21 cellular contexts compared by ENCODE assay signal in the genomic region with DNA sequence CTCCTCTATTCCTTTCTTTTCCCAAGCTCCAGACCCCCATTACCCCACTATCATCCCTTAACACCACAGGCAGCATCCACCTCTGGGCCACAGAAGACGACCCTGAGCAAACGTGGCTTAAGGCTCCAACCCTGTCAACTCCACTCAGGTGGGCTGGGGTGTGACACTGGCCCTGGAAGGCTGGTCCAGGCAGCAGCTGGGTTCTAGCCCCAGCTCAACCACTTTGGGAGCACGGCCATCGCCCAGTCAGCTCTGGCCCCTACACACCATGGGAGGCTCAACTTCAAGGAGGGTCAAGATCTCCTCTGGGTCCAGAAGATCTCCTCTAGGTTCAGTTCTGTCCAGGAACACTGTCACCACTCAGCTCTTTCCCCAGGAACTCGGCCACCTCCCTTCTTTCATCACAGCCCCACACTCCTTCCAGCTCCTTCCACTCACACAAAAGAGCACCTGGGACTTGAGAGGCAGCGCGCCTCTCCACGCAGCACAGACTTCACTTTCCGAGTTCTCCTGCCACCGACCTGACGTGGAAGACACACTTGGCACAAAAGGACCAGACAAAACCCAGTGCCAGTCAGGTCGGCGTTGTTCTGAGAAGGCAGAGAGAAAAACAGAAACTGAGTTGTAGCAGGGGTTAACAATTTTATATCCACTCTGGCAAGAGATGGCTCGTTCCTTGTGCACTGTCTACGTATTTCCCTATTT.
DNase-seq lines count a peak whose midpoint lies in the region; ATAC-seq and TF ChIP-seq lines count a peak whose summit lies in the region.
"Had no signal": no experiment of that assay in that cellular context is flagged by ENCODE, and none has a peak within 500 bp of the region (broad histone marks: within the 10 kb centered on the region; RNA-seq: fewer than 3 reads in every experiment).

No MANE protein-coding gene starts in this region.

- H3K4me3 ChIP-seq in heart left ventricle = no peak overlapping the region
- H3K4me3 ChIP-seq in right atrium auricular region = no peak overlapping the region
- no peak overlapping the region for H3K4me3 ChIP-seq in upper lobe of right lung
- H3K4me3 ChIP-seq in OCI-LY7 (ENCODE audit: low read depth, low read length, poor library complexity, severe bottlenecking) = no peak overlapping the region
- H3K4me3 ChIP-seq: ovary, SJSA1, skin epidermis, stomach, vagina had no signal

- peaks cover 0 to 47% (median 16%) of the 10 kb centered on the region in 12 donors for H3K4me1 ChIP-seq in heart left ventricle
- H3K4me1 ChIP-seq in right atrium auricular region = peaks cover 0 to 26% of the 10 kb centered on the region in 2 donors
- no peaks in the 10 kb centered on the region for H3K4me1 ChIP-seq in upper lobe of right lung
- H3K4me1 ChIP-seq in OCI-LY7 (ENCODE audit: insufficient read depth, low read length, poor library complexity, severe bottlenecking) = no peaks in the 10 kb centered on the region

- BruUV-seq in OCI-LY7 (replicated peaks; lab: Mats Ljungman, UMichigan) = no TSS peak

- peaks cover 0 to 16% (median 9%) of the 10 kb centered on the region in 9 donors for H3K36me3 ChIP-seq in heart left ventricle
- H3K36me3 ChIP-seq in right atrium auricular region = no peaks in the 10 kb centered on the region
- peaks cover 13% of the 10 kb centered on the region for H3K36me3 ChIP-seq in upper lobe of right lung
- no peaks in the 10 kb centered on the region for H3K36me3 ChIP-seq in OCI-LY7 (ENCODE audit: insufficient read depth, low read length)
- H3K36me3 ChIP-seq: ovary had no signal

- H2AFZ ChIP-seq in OCI-LY7 (ENCODE audit: low read length) = no peak overlapping the region

- H3K9me2 ChIP-seq in OCI-LY7 (ENCODE audit: insufficient read depth, low read length) = no peaks in the 10 kb centered on the region

- intact Hi-C loops in heart left ventricle (cut with DNase I) (loop anchor here in 1 of 10 donors (5.0 kb wide), 1 partner anchor 81 kb away; no protein-coding TSS in a partner anchor), left ventricle myocardium superior (cut with micrococcal nuclease) (no loop called here), upper lobe of right lung (cut with DNase I) (no loop called here), OCI-LY7 (cut with micrococcal nuclease; ENCODE audit: unreplicated experiment) (no loop called here)

- peaks cover 65% of the 10 kb centered on the region for H3K4me1 Mint-ChIP-seq in nephron progenitor cell
- no peaks in the 10 kb centered on the region for H3K4me1 Mint-ChIP-seq in activated CD4-positive, alpha-beta T cell treated with anti-CD3 and anti-CD28 coated beads, Interleukin-2, amount 10 ng/mL, durations not matched to agents 7 days and 5 days
- H3K4me1 Mint-ChIP-seq: activated naive CD4-positive, alpha-beta T cell treated with anti-CD3 and anti-CD28 coated beads, Interleukin-2, amount 50 U/mL, for 24 hours had no signal

- H3K9me3 ChIP-seq in heart left ventricle (no peaks in the 10 kb centered on the region), right atrium auricular region (no peaks in the 10 kb centered on the region), upper lobe of right lung (no peaks in the 10 kb centered on the region), OCI-LY7 (ENCODE audit: low read length) (no peaks in the 10 kb centered on the region)
- H3K9me3 ChIP-seq: ovary, SJSA1, stomach, vagina had no signal

- H3K27me3 ChIP-seq in heart left ventricle = no peaks in the 10 kb centered on the region
- no peaks in the 10 kb centered on the region for H3K27me3 ChIP-seq in right atrium auricular region
- no peaks in the 10 kb centered on the region for H3K27me3 ChIP-seq in upper lobe of right lung
- H3K27me3 ChIP-seq: ovary, SJSA1, stomach, vagina had no signal

- TF ChIP-seq CTCF in heart left ventricle (IDR thresholded peaks at IDR 0.05) = no peak
- TF ChIP-seq CTCF in right atrium auricular region (IDR thresholded peaks at IDR 0.05) = no peak
- no peak for TF ChIP-seq CTCF in nephron progenitor cell (IDR thresholded peaks at IDR 0.05)
- TF ChIP-seq CTCF in upper lobe of right lung (IDR thresholded peaks at IDR 0.05) = no peak
- TF ChIP-seq CTCF in OCI-LY7 (conservative IDR thresholded peaks at IDR 0.05; ENCODE audit: low read length) = no peak

- ATAC-seq in heart left ventricle (no peak), left ventricle myocardium superior (no peak), upper lobe of right lung (peak; percentile 32)
- ATAC-seq: activated CD8-positive, alpha-beta T cell treated with anti-CD3 and anti-CD28 coated beads for 36 hours; activated T-cell treated with anti-CD3 and anti-CD28 coated beads, Interleukin-2, amount 50 U/mL, for 4 hours had no signal

- H3K27ac Mint-ChIP-seq in nephron progenitor cell = peak overlapping the region; percentile 61
- H3K27ac Mint-ChIP-seq in activated CD4-positive, alpha-beta T cell treated with anti-CD3 and anti-CD28 coated beads, Interleukin-2, amount 10 ng/mL, durations not matched to agents 7 days and 5 days = no peak overlapping the region
- H3K27ac Mint-ChIP-seq: activated CD8-positive, alpha-beta T cell treated with anti-CD3 and anti-CD28 coated beads for 36 hours; activated naive CD4-positive, alpha-beta T cell treated with anti-CD3 and anti-CD28 coated beads, Interleukin-2, amount 50 U/mL, for 24 hours had no signal

- H3K9me3 Mint-ChIP-seq in nephron progenitor cell = no peaks in the 10 kb centered on the region
- peaks cover 2% of the 10 kb centered on the region for H3K9me3 Mint-ChIP-seq in activated CD4-positive, alpha-beta T cell treated with anti-CD3 and anti-CD28 coated beads, Interleukin-2, amount 10 ng/mL, durations not matched to agents 7 days and 5 days
- H3K9me3 Mint-ChIP-seq: activated CD8-positive, alpha-beta T cell treated with anti-CD3 and anti-CD28 coated beads for 36 hours; activated naive CD4-positive, alpha-beta T cell treated with anti-CD3 and anti-CD28 coated beads, Interleukin-2, amount 50 U/mL, for 24 hours; activated T-cell treated with anti-CD3 and anti-CD28 coated beads, Interleukin-2, amount 50 U/mL, for 4 hours had no signal

- no peak overlapping the region for H3K4me2 ChIP-seq in OCI-LY7 (ENCODE audit: low read length)

- CTCF ChIA-PET in activated CD4-positive, alpha-beta T cell treated with anti-CD3 and anti-CD28 coated beads, Interleukin-2, amount 10 ng/mL, durations not matched to agents 7 days and 5 days (lab: Charles Lee) = interaction anchor here (1.2 kb wide), 1 partner anchor 11 kb away, joined by 3 read pairs; no protein-coding TSS in a partner anchor
- CTCF ChIA-PET in OCI-LY7 (lab: Charles Lee; ENCODE audit: unreplicated experiment) = no interaction called here

- POLR2A ChIA-PET in activated CD4-positive, alpha-beta T cell treated with anti-CD3 and anti-CD28 coated beads, Interleukin-2, amount 10 ng/mL, durations not matched to agents 7 days and 5 days (lab: Charles Lee) = no interaction called here
- POLR2A ChIA-PET in OCI-LY7 (lab: Charles Lee) = interaction anchor here (1.1 kb wide), 1 partner anchor 10 kb away, joined by 4 read pairs; no protein-coding TSS in a partner anchor

- no peaks in the 10 kb centered on the region for H4K20me1 ChIP-seq in OCI-LY7 (ENCODE audit: insufficient read depth, low read length)

- H3K27ac ChIP-seq in heart left ventricle (peak overlapping the region in 11 of 12 donors; percentile 22 to 75 (median 63)), right atrium auricular region (peak overlapping the region; percentile 25 to 42), upper lobe of right lung (peak overlapping the region; percentile 30), OCI-LY7 (ENCODE audit: low read depth, low read length, poor library complexity, severe bottlenecking) (no peak overlapping the region)
- H3K27ac ChIP-seq: ovary, SJSA1, vagina, VCaP had no signal

- no peaks in the 10 kb centered on the region for H3K27me3 Mint-ChIP-seq in nephron progenitor cell (ENCODE audit: low read depth, poor library complexity)
- H3K27me3 Mint-ChIP-seq in activated CD4-positive, alpha-beta T cell treated with anti-CD3 and anti-CD28 coated beads, Interleukin-2, amount 10 ng/mL, durations not matched to agents 7 days and 5 days = peaks cover 2% of the 10 kb centered on the region

- no peak overlapping the region for H3K4me3 Mint-ChIP-seq in nephron progenitor cell
- H3K4me3 Mint-ChIP-seq in activated CD4-positive, alpha-beta T cell treated with anti-CD3 and anti-CD28 coated beads, Interleukin-2, amount 10 ng/mL, durations not matched to agents 7 days and 5 days = no peak overlapping the region
- H3K4me3 Mint-ChIP-seq: activated CD8-positive, alpha-beta T cell treated with anti-CD3 and anti-CD28 coated beads for 36 hours; activated naive CD4-positive, alpha-beta T cell treated with anti-CD3 and anti-CD28 coated beads, Interleukin-2, amount 50 U/mL, for 24 hours; activated T-cell treated with anti-CD3 and anti-CD28 coated beads, Interleukin-2, amount 50 U/mL, for 4 hours had no signal

- no peaks in the 10 kb centered on the region for H3K79me2 ChIP-seq in OCI-LY7 (ENCODE audit: insufficient read depth, low read depth, low read length)

- WGBS in heart left ventricle, 4 donors = 58 to 76% (median 68%) methylated on average over 15 of the region's 15 CpGs

- TF ChIP-seq POLR2A in heart left ventricle (IDR thresholded peaks at IDR 0.05) = no peak

- peaks cover 95% of the 10 kb centered on the region for H3K36me3 Mint-ChIP-seq in nephron progenitor cell (ENCODE audit: low read depth)
- H3K36me3 Mint-ChIP-seq in activated CD4-positive, alpha-beta T cell treated with anti-CD3 and anti-CD28 coated beads, Interleukin-2, amount 10 ng/mL, durations not matched to agents 7 days and 5 days (ENCODE audit: low read depth) = no peaks in the 10 kb centered on the region
- H3K36me3 Mint-ChIP-seq: activated naive CD4-positive, alpha-beta T cell treated with anti-CD3 and anti-CD28 coated beads, Interleukin-2, amount 50 U/mL, for 24 hours had no signal

- DNase-seq in heart left ventricle (no peak), left ventricle myocardium superior (no peak), right atrium auricular region (ENCODE audit: low spot score) (no peak), nephron progenitor cell (no peak), upper lobe of right lung (peak; percentile 40), OCI-LY7 (ENCODE audit: low spot score) (no peak)
- no peak for DNase-seq in activated T-cell treated with anti-CD3 and anti-CD28 coated beads, Interleukin-2, amount 50 U/mL, for 1 hour
- no peak for DNase-seq in activated CD4-positive, alpha-beta T cell treated with anti-CD3 and anti-CD28 coated beads, Interleukin-2, amount 10 ng/mL, durations not matched to agents 7 days and 5 days
- DNase-seq: activated CD8-positive, alpha-beta T cell treated with anti-CD3 and anti-CD28 coated beads for 36 hours; activated T-cell treated with anti-CD3 and anti-CD28 coated beads, Interleukin-2, amount 50 U/mL, for 4 hours; Calu3; NCI-H1105 treated with DMSO at 0.1 percent for 48 hours; stimulated activated CD4-positive, alpha-beta T cell treated with anti-CD3 and anti-CD28 coated beads, Interleukin-4, amount 100 ng/mL, for 1 hour; stomach; T-helper 2 cell had no signal
